Comparison of ENCODE assay signal across 9 cellular contexts in the genomic region with DNA sequence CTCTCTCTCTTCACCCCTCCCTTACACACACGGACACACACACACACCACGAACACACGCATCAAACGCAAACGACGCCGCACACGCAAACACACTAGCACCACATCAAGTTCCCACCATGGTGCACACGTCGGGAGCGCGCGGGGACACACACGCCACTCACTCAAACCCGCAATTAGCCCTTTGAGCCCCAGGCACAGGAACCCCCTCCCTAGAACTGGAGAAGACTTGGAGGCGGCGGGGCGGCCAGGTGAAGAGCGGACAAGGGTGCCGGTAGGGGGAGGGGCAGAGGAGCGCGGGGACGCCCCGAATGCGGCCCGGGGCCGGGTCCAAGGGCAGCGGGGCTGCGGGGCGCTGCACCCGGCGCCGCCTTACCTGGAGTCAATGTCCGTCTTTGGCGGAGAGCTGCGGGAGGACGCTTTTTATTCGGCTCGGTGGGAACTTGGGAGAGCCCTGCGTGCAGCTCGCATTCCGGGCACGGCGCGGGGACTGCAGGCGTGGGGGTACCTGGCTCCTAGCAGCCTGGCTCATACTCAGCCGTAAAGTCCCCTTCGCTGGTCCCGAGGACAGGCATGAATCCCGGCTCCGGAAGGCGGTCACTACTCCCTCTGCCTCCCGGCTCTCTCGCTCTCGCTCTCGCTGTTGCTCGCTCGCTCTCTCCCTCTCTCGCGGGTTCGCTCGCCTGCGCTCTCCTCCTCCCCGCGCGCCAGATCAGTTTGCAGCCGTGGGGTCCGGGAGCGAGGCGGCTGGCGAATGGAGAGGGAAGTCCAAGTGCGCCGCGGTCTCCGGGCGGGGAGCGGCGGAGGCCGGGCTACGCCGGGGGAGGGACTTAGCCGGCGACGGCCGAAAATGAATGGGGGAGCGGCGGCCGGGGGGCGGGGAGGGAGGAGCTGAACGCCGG. TPM values are rescaled to one million over a fixed set of nuclear protein-coding genes. Genes with fewer than 3 reads are reported as not detected.
A peak's percentile ranks its signal among the peaks of the same experiment; 100 is the strongest.
DNase-seq lines count a peak whose midpoint lies in the region; ATAC-seq and TF ChIP-seq lines count a peak whose summit lies in the region.
"Had no signal": no experiment of that assay in that cellular context is flagged by ENCODE, and none has a peak within 500 bp of the region (broad histone marks: within the 10 kb centered on the region; RNA-seq: fewer than 3 reads in every experiment).

A gene with protein sequence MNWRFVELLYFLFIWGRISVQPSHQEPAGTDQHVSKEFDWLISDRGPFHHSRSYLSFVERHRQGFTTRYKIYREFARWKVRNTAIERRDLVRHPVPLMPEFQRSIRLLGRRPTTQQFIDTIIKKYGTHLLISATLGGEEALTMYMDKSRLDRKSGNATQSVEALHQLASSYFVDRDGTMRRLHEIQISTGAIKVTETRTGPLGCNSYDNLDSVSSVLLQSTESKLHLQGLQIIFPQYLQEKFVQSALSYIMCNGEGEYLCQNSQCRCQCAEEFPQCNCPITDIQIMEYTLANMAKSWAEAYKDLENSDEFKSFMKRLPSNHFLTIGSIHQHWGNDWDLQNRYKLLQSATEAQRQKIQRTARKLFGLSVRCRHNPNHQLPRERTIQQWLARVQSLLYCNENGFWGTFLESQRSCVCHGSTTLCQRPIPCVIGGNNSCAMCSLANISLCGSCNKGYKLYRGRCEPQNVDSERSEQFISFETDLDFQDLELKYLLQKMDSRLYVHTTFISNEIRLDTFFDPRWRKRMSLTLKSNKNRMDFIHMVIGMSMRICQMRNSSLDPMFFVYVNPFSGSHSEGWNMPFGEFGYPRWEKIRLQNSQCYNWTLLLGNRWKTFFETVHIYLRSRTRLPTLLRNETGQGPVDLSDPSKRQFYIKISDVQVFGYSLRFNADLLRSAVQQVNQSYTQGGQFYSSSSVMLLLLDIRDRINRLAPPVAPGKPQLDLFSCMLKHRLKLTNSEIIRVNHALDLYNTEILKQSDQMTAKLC (minus strand): TSS at position 755 of the 901 bp plus-strand sequence. CDS start 56,080 bp downstream, outside the sequence.

- H3K27ac ChIP-seq in lung (ENCODE audit: low read depth in 1 of 2, low read length in 1 of 2) (no peak within 1 kb of the TSS), upper lobe of right lung (no peak within 1 kb of the TSS)

- H3K4me3 Mint-ChIP-seq in dendritic cell treated with granulocyte-macrophage colony-stimulating factor and Interleukin-4, amounts not matched to agents 40 ng/mL and 50 ng/mL, for 4 days = peak within 1 kb of the TSS; percentile 59
- H3K4me3 Mint-ChIP-seq in HFFc6 = no peak within 1 kb of the TSS

- peak; percentile 73 for DNase-seq in AG20443 (ENCODE audit: low spot score)
- DNase-seq in NCI-H2107 (lab: John Stamatoyannopoulos, UW) = peak; percentile 57
- no peak for DNase-seq in lung (ENCODE audit: low spot score)
- DNase-seq in upper lobe of right lung = peak; percentile 65
- DNase-seq in erythroblast (lab: John Stamatoyannopoulos, UW) = no peak
- DNase-seq in HFFc6 = no peak

- H3K27me3 Mint-ChIP-seq in dendritic cell treated with granulocyte-macrophage colony-stimulating factor and Interleukin-4, amounts not matched to agents 40 ng/mL and 50 ng/mL, for 4 days = peaks cover 47% of the 10 kb centered on the region
- H3K27me3 Mint-ChIP-seq in HFFc6 (ENCODE audit: insufficient read depth) = peaks cover 3% of the 10 kb centered on the region; the same call in 1 of the 2 replicates

- peaks cover 10% of the 10 kb centered on the region for H3K9me3 Mint-ChIP-seq in dendritic cell treated with granulocyte-macrophage colony-stimulating factor and Interleukin-4, amounts not matched to agents 40 ng/mL and 50 ng/mL, for 4 days
- peaks cover 26% of the 10 kb centered on the region for H3K9me3 Mint-ChIP-seq in HFFc6

- WGBS in lung, 2 donors = 1 to 3% methylated on average over 87 to 91 of the region's 91 CpGs

- ATAC-seq in lung (ENCODE audit: insufficient read depth, low FRiP score) (no peak), upper lobe of right lung (peak; percentile 40), GM18870 (IDR thresholded peaks at IDR 0.05; ENCODE audit: unreplicated experiment) (no peak)

- H3K4me1 Mint-ChIP-seq in dendritic cell treated with granulocyte-macrophage colony-stimulating factor and Interleukin-4, amounts not matched to agents 40 ng/mL and 50 ng/mL, for 4 days (ENCODE audit: low read depth) = peaks cover 5% of the 10 kb centered on the region
- H3K4me1 Mint-ChIP-seq in HFFc6 (ENCODE audit: low read depth) = no peaks in the 10 kb centered on the region

- H3K4me1 ChIP-seq in lung (ENCODE audit: control insufficient read depth in 2 of 2, insufficient read depth in 2 of 2, low read length in 2 of 2) (peaks cover 0 to 11% of the 10 kb centered on the region in 2 donors), upper lobe of right lung (no peaks in the 10 kb centered on the region)

- TF ChIP-seq POLR2A in erythroblast (IDR thresholded peaks at IDR 0.05; ENCODE audit: low read length) = no peak

- H3K4me3 ChIP-seq in lung = peak within 1 kb of the TSS; percentile 42
- peak within 1 kb of the TSS; percentile 29 for H3K4me3 ChIP-seq in upper lobe of right lung

- intact Hi-C loops in dendritic cell treated with granulocyte-macrophage colony-stimulating factor and Interleukin-4, amounts not matched to agents 40 ng/mL and 50 ng/mL, for 4 days (cut with micrococcal nuclease) = loop anchor here (5.0 kb wide), 1 partner anchor 1727 kb away; no protein-coding TSS in a partner anchor
- intact Hi-C loops in upper lobe of right lung (cut with DNase I) = no loop called here

- no peak within 1 kb of the TSS for H3K27ac Mint-ChIP-seq in dendritic cell treated with granulocyte-macrophage colony-stimulating factor and Interleukin-4, amounts not matched to agents 40 ng/mL and 50 ng/mL, for 4 days
- H3K27ac Mint-ChIP-seq in HFFc6 = no peak within 1 kb of the TSS

- H3K36me3 Mint-ChIP-seq in dendritic cell treated with granulocyte-macrophage colony-stimulating factor and Interleukin-4, amounts not matched to agents 40 ng/mL and 50 ng/mL, for 4 days (ENCODE audit: low read depth) = no peaks in the 10 kb centered on the region
- H3K36me3 Mint-ChIP-seq in HFFc6 (ENCODE audit: low read depth) = 0 out of 2 replicates have a peak, but pooled peaks cover 4% of the 10 kb centered on the region

- TF ChIP-seq CTCF in lung (IDR thresholded peaks at IDR 0.05; ENCODE audit: control extremely low read depth, extremely low read depth) (no peak), upper lobe of right lung (IDR thresholded peaks at IDR 0.05) (no peak), HFFc6 (IDR thresholded peaks at IDR 0.05) (no peak)

- no peaks in the 10 kb centered on the region for H3K27me3 ChIP-seq in lung (ENCODE audit: control insufficient read depth, insufficient read depth)
- H3K27me3 ChIP-seq in upper lobe of right lung = peaks cover 43% of the 10 kb centered on the region

- H3K36me3 ChIP-seq in lung (ENCODE audit: control insufficient read depth in 2 of 2, insufficient read depth in 2 of 2, low read length in 2 of 2) = no peaks in the 10 kb centered on the region
- no peaks in the 10 kb centered on the region for H3K36me3 ChIP-seq in upper lobe of right lung

- H3K9me3 ChIP-seq in lung (ENCODE audit: control insufficient read depth in 2 of 2, insufficient read depth in 1 of 2, low read length in 1 of 2) = peaks cover 0 to 18% of the 10 kb centered on the region in 2 donors
- no peaks in the 10 kb centered on the region for H3K9me3 ChIP-seq in upper lobe of right lung

RNA-seq across cellular contexts. Expression of the gene that starts here (rescaled TPM):
- total RNA-seq in lung = under 1 TPM; 0.14 to 0.52 TPM
- 1 to 10 TPM in 1 of 2 donors, under 1 TPM in 1; 0.31 to 1.4 TPM for polyA plus RNA-seq in lung
- 1.5 TPM for total RNA-seq in upper lobe of right lung
- not detected for total RNA-seq in HFFc6 (2021; fragmentation: NEBNext Ultra II Directional; extraction: Animal tissue kit (Norgen Biotek cat#: 25700))
- total RNA-seq: activated CD8-positive, alpha-beta memory T cell treated with anti-CD3 and anti-CD28 coated beads for 36 hours had no signal

Comparison
In these comparisons a context has a peak if more than half of its experiments do, and no peak if none do; other contexts are left out.
1. DNase-seq: peak in AG20443 (single experiment), NCI-H2107 (single experiment) and upper lobe of right lung (single experiment); none in lung (single experiment), erythroblast (0 of 2) and HFFc6 (single experiment).